Comparison of ENCODE assay signal across 24 cellular contexts in genomic region chr5:74938250-74938649, GRCh38.
A peak's percentile ranks its signal among the peaks of the same experiment; 100 is the strongest.
DNase-seq lines count a peak whose midpoint lies in the region; ATAC-seq, FAIRE-seq and TF ChIP-seq lines count a peak whose summit lies in the region.
"Had no signal": no experiment of that assay in that cellular context is flagged by ENCODE, and none has a peak within 500 bp of the region (broad histone marks: within the 10 kb centered on the region; RNA-seq: fewer than 3 reads in every experiment).

No MANE protein-coding gene starts in this region.

- peak; percentile 57 for DNase-seq in EL
- peak; percentile 34 for DNase-seq in KBM-7
- DNase-seq in RCC 7860 (ENCODE audit: low spot score) = peak; percentile 5
- DNase-seq in fibroblast of mammary gland (ENCODE audit: low read depth) = peak; percentile 64
- DNase-seq in mesothelial cell of epicardium (ENCODE audit: low spot score in 2 of 2, unreplicated experiment in 2 of 2) = no peak
- no peak for DNase-seq in DMS53 treated with DMSO at 0.1 percent for 48 hours (lab: John Stamatoyannopoulos, UW; ENCODE audit: unreplicated experiment)
- DNase-seq in hepatic stellate cell (ENCODE audit: low spot score) = no peak
- DNase-seq: activated CD4-positive, alpha-beta memory T cell treated with anti-CD3 and anti-CD28 coated beads, Interleukin-2, amount 10 ng/mL, durations not matched to agents 7 days and 5 days; activated CD4-positive, CD25-positive, alpha-beta regulatory T cell; activated naive CD4-positive, alpha-beta T cell treated with Interleukin-2 at 50 U/mL for 16 hours; aorta; CD4-positive, CD25-positive, alpha-beta regulatory T cell; DMS 273 treated with DMSO at 0.1 percent for 48 hours; erythroblast; NCI-H1930; NCI-H2227 treated with DMSO at 0.1 percent for 48 hours; stomach; transverse colon had no signal

- H3K4me3 Mint-ChIP-seq in mesothelial cell of epicardium = no peak overlapping the region
- H3K4me3 Mint-ChIP-seq: activated CD4-positive, alpha-beta memory T cell treated with anti-CD3 and anti-CD28 coated beads, Interleukin-2, amount 10 ng/mL, durations not matched to agents 7 days and 5 days; CD4-positive, CD25-positive, alpha-beta regulatory T cell; central memory CD8-positive, alpha-beta T cell; neural crest cell had no signal

- H3K36me3 Mint-ChIP-seq in mesothelial cell of epicardium = no peaks in the 10 kb centered on the region
- H3K36me3 Mint-ChIP-seq: CD4-positive, CD25-positive, alpha-beta regulatory T cell had no signal

- no peaks in the 10 kb centered on the region for H3K4me1 Mint-ChIP-seq in mesothelial cell of epicardium

- no peak for ATAC-seq in HG03354 (IDR thresholded peaks at IDR 0.05; ENCODE audit: poor library complexity, severe bottlenecking, unreplicated experiment)
- ATAC-seq: GM12878, left lobe of liver had no signal

- FAIRE-seq in RCC 7860 (lab: Jason Lieb, UNC) = no peak
- FAIRE-seq: GM12878, H54 had no signal

- H3K9me3 Mint-ChIP-seq in mesothelial cell of epicardium = peaks cover 16% of the 10 kb centered on the region
- H3K9me3 Mint-ChIP-seq: activated CD4-positive, alpha-beta memory T cell treated with anti-CD3 and anti-CD28 coated beads, Interleukin-2, amount 10 ng/mL, durations not matched to agents 7 days and 5 days; CD4-positive, CD25-positive, alpha-beta regulatory T cell; central memory CD8-positive, alpha-beta T cell; neural crest cell had no signal

- no peak overlapping the region for H3K4me3 ChIP-seq in fibroblast of mammary gland (ENCODE audit: control insufficient read depth, low read depth, low read length)
- H3K4me3 ChIP-seq: GM12878, stomach, transverse colon had no signal

- in situ Hi-C loops in KBM-7 (cut with MboI; ENCODE audit: low pct_unique_long_range_greater_than_20kb, low sequenced_read_pairs) = loop anchor here (25.0 kb wide), 1 partner anchor 1051 kb away; no protein-coding TSS in a partner anchor

- TF ChIP-seq CTCF in fibroblast of mammary gland (conservative IDR thresholded peaks at IDR 0.05; ENCODE audit: control insufficient read depth, insufficient read depth, low read depth, low read length) (no peak), mesothelial cell of epicardium (IDR thresholded peaks at IDR 0.05; ENCODE audit: unreplicated experiment) (no peak)

- no peaks in the 10 kb centered on the region for H3K27me3 Mint-ChIP-seq in mesothelial cell of epicardium (ENCODE audit: low read depth)
- H3K27me3 Mint-ChIP-seq: CD4-positive, CD25-positive, alpha-beta regulatory T cell; central memory CD8-positive, alpha-beta T cell had no signal

- H3K27ac Mint-ChIP-seq in mesothelial cell of epicardium = no peak overlapping the region
- H3K27ac Mint-ChIP-seq: activated CD4-positive, alpha-beta memory T cell treated with anti-CD3 and anti-CD28 coated beads, Interleukin-2, amount 10 ng/mL, durations not matched to agents 7 days and 5 days; CD4-positive, CD25-positive, alpha-beta regulatory T cell had no signal

Comparison
In these comparisons a context has a peak if more than half of its experiments do, and no peak if none do; other contexts are left out.
1. DNase-seq: peak in EL (single experiment), KBM-7 (single experiment), RCC 7860 (single experiment) and fibroblast of mammary gland (single experiment); none in mesothelial cell of epicardium (0 of 2), DMS53 treated with DMSO at 0.1 percent for 48 hours (single experiment) and hepatic stellate cell (single experiment).